ENCODE assay signal across 27 cellular contexts in genomic region chr5:83342475-83342874, GRCh38.
A peak's percentile ranks its signal among the peaks of the same experiment; 100 is the strongest.
DNase-seq lines count a peak whose midpoint lies in the region; ATAC-seq, FAIRE-seq and TF ChIP-seq lines count a peak whose summit lies in the region.
"Had no signal": no experiment of that assay in that cellular context is flagged by ENCODE, and none has a peak within 500 bp of the region (broad histone marks: within the 10 kb centered on the region; RNA-seq: fewer than 3 reads in every experiment).

No MANE protein-coding gene starts in this region.

- DNase-seq in left ventricle myocardium superior (no peak), Right ventricle myocardium inferior (ENCODE audit: missing footprints) (no peak), osteoblast (ENCODE audit: insufficient read length, low spot score, missing footprints) (peak; percentile 3), GM19238 (ENCODE audit: insufficient read length, low spot score) (no peak), hypothalamus (lab: John Stamatoyannopoulos, UW) (no peak), NCI-H526 treated with DMSO at 0.1 percent for 48 hours (lab: John Stamatoyannopoulos, UW) (no peak)
- DNase-seq: Caco-2; CD8-positive, alpha-beta T cell; DMS 273 treated with DMSO at 0.1 percent for 48 hours; DMS79; EL; GF-D8; H9; Karpas-422; MV-4-11; NCI-H1105 treated with DMSO at 0.1 percent for 48 hours; NCI-H146; NCI-H1930; NCI-H2107; NCI-H524; NK-92 treated with Interleukin-12 subunit alpha and Interleukin-12 subunit beta, amount 100 ng/mL, for 24 hours; PC-3 had no signal

- H3K36me3 ChIP-seq in osteoblast (ENCODE audit: insufficient read depth, low read length) = no peaks in the 10 kb centered on the region
- H3K36me3 ChIP-seq: SJSA1 had no signal

- H2AFZ ChIP-seq in osteoblast (ENCODE audit: low read length) = no peak overlapping the region

- TF ChIP-seq CTCF in osteoblast (IDR thresholded peaks at IDR 0.05; ENCODE audit: extremely low read depth, low read depth, low read length) = no peak

- no peaks in the 10 kb centered on the region for H3K79me2 ChIP-seq in osteoblast (ENCODE audit: insufficient read depth, low read length)

- H3K4me2 ChIP-seq in osteoblast (ENCODE audit: insufficient read depth, low read length) = no peak overlapping the region

- intact Hi-C loops in left ventricle myocardium superior (cut with micrococcal nuclease) = no loop called here
- intact Hi-C loops in Right ventricle myocardium inferior (cut with DNase I) = no loop called here

- FAIRE-seq in endometrium (lab: Jason Lieb, UNC) = peak; percentile 71
- FAIRE-seq: GM12892, HepG2 had no signal

- ATAC-seq in left ventricle myocardium superior (peak; percentile 38), Right ventricle myocardium inferior (no peak)
- ATAC-seq: CD8-positive, alpha-beta T cell; PC-3 had no signal

- H4K20me1 ChIP-seq in osteoblast (ENCODE audit: insufficient read depth, low read length) = no peaks in the 10 kb centered on the region

- H3K27me3 ChIP-seq in osteoblast (ENCODE audit: insufficient read depth, low read length) = no peaks in the 10 kb centered on the region
- H3K27me3 ChIP-seq: SJSA1 had no signal

- H3K4me1 ChIP-seq in osteoblast (ENCODE audit: insufficient read depth, low read length) = no peaks in the 10 kb centered on the region
- H3K4me1 ChIP-seq: Caco-2, SJSA1 had no signal

- H3K4me3 ChIP-seq in osteoblast (ENCODE audit: insufficient read depth, low read length) = no peak overlapping the region
- H3K4me3 ChIP-seq: SJSA1 had no signal

- H3K9me3 ChIP-seq in osteoblast (ENCODE audit: low read depth, low read length) = no peaks in the 10 kb centered on the region
- H3K9me3 ChIP-seq: SJSA1 had no signal

- no peak overlapping the region for H3K27ac ChIP-seq in osteoblast (ENCODE audit: low read depth, low read length)
- H3K27ac ChIP-seq: C4-2B, SJSA1 had no signal
